In genomic region chr12:45666452-45667215, GRCh38 we compare ENCODE assay signal across 1 cellular context.
TF ChIP-seq lines count a peak whose summit lies in the region.

No MANE protein-coding gene starts in this region.

TF ChIP-seq in endothelial cell of umbilical vein, 7 proteins besides CTCF, POLR2A, EP300 and RAD21:
- TF ChIP-seq MYC (IDR thresholded peaks at IDR 0.05; ENCODE audit: low read depth, low read length) = no peak
- TF ChIP-seq POLR2AphosphoS5 (IDR thresholded peaks at IDR 0.05; ENCODE audit: insufficient read depth, low read depth, low read length) = no peak
- TF ChIP-seq EZH2 (IDR thresholded peaks at IDR 0.05; ENCODE audit: borderline replicate concordance, low read depth, low read length, severe bottlenecking) = no peak
- no peak for TF ChIP-seq MAX (IDR thresholded peaks at IDR 0.05; ENCODE audit: insufficient read depth, insufficient read length)
- TF ChIP-seq GATA2 (IDR thresholded peaks at IDR 0.05; ENCODE audit: insufficient read depth, insufficient read length, low read depth, low read length) = no peak
TF ChIP-seq in endothelial cell of umbilical vein: peak in this region for 0.
